11 cellular contexts compared by ENCODE assay signal in genomic region chr1:158952416-158952815, GRCh38.
DNase-seq lines count a peak whose midpoint lies in the region; ATAC-seq and TF ChIP-seq lines count a peak whose summit lies in the region.
"Had no signal": no experiment of that assay in that cellular context is flagged by ENCODE, and none has a peak within 500 bp of the region (broad histone marks: within the 10 kb centered on the region; RNA-seq: fewer than 3 reads in every experiment).

No MANE protein-coding gene starts in this region.

- DNase-seq in MV-4-11 (lab: John Stamatoyannopoulos, UW) = peak; percentile 54
- no peak for DNase-seq in central memory CD8-positive, alpha-beta T cell (ENCODE audit: low spot score in 2 of 2)
- DNase-seq in stimulated activated CD4-positive, alpha-beta T cell treated with anti-CD3 and anti-CD28 coated beads, Interleukin-4, amount 100 ng/mL, for 24 hours = no peak
- DNase-seq in NCI-H2081 treated with DMSO at 0.1 percent for 48 hours (lab: John Stamatoyannopoulos, UW) = no peak
- DNase-seq in coronary artery (ENCODE audit: low spot score) = no peak
- no peak for DNase-seq in activated T-cell treated with anti-CD3 and anti-CD28 coated beads for 4 hours
- DNase-seq: activated T-cell treated with anti-CD3 and anti-CD28 coated beads, Interleukin-2, amount 50 U/mL, for 48 hours had no signal

- peaks cover 42% of the 10 kb centered on the region for H3K4me1 Mint-ChIP-seq in central memory CD8-positive, alpha-beta T cell

- no peak overlapping the region for H3K27ac Mint-ChIP-seq in central memory CD8-positive, alpha-beta T cell (ENCODE audit: low read depth)

- H3K9me3 Mint-ChIP-seq in central memory CD8-positive, alpha-beta T cell = no peaks in the 10 kb centered on the region

- peaks cover 51% of the 10 kb centered on the region for H3K36me3 Mint-ChIP-seq in central memory CD8-positive, alpha-beta T cell (ENCODE audit: insufficient read depth)

- H3K27ac ChIP-seq in coronary artery = no peak overlapping the region
- H3K27ac ChIP-seq: right atrium auricular region had no signal

- peak overlapping the region; percentile 47 for H3K4me3 Mint-ChIP-seq in central memory CD8-positive, alpha-beta T cell

- ATAC-seq in GM18867 (IDR thresholded peaks at IDR 0.05; ENCODE audit: unreplicated experiment) (peak; percentile 87), HG02571 (IDR thresholded peaks at IDR 0.05; ENCODE audit: unreplicated experiment) (peak; percentile 50)
- no peak for ATAC-seq in central memory CD8-positive, alpha-beta T cell (replicated peaks; ENCODE audit: extremely low read depth, poor library complexity, severe bottlenecking)
- ATAC-seq: activated CD4-positive, CD25-positive, alpha-beta regulatory T cell treated with anti-CD3 and anti-CD28 coated beads, Interleukin-2, amount 50 U/mL, for 24 hours had no signal

- no peaks in the 10 kb centered on the region for H3K27me3 Mint-ChIP-seq in central memory CD8-positive, alpha-beta T cell

- H3K4me3 ChIP-seq in coronary artery = no peak overlapping the region
- H3K4me3 ChIP-seq: right atrium auricular region had no signal

- no peak for TF ChIP-seq CTCF in coronary artery (IDR thresholded peaks at IDR 0.05)
